In the genomic region with DNA sequence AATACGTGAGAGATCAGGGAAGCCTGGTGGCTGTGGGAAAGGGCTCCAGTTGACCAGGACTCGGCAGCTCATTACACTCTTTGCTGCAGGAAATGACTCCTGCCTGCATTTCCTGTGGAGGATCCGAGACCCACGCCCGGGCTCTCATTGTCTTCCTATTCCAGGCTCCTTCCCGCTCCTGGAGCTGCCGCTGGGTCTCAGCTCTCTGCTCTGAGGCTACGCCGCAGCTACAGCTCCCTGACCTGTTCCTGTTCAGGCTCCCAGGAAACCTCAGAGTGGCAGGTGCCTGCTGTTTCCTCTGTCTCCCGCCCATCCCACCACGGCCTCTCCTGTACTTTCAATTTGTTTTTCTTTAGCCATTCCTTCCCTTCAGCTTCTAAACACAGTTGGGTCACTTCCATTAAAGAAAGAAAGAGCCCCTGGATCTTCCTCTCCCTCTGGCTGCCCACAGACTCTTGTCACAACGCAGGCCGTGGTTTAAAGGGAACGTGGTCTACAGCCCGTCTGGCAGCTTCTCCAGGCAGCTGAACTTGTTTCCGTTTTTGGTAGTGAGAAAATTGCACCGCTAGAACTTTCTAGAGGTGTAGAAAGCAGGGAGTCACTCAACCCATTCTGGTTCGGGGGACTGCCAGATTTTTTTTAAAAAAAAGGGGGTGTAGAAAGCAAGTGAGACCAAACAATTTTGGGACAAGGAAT, we compare ENCODE assay signal across 8 cellular contexts.
DNase-seq lines count a peak whose midpoint lies in the region; ATAC-seq, FAIRE-seq and TF ChIP-seq lines count a peak whose summit lies in the region.

No MANE protein-coding gene starts in this region.

- peak overlapping the region; percentile 81 for H3K4me3 Mint-ChIP-seq in activated CD4-positive, alpha-beta memory T cell treated with anti-CD3 and anti-CD28 coated beads, Interleukin-2, amount 10 ng/mL, durations not matched to agents 7 days and 5 days

- TF ChIP-seq RAD21 in A549 (conservative IDR thresholded peaks at IDR 0.05 in 1 of 2, IDR thresholded peaks at IDR 0.05 in 1 of 2), result no peak

- H3K27ac ChIP-seq in A549, result peak overlapping the region; percentile 61 to 82; a peak in 4 of 6 replicates
- H3K27ac ChIP-seq in vagina, result no peak overlapping the region

- WGBS in A549 (ENCODE audit: missing lambda C conversion rate), result 93% methylated on average over 18 of the region's 18 CpGs

- no peak for TF ChIP-seq EP300 in A549 (IDR thresholded peaks at IDR 0.05)

- no peak for DNase-seq in A549 (ENCODE audit: low read depth in 1 of 2, low spot score in 1 of 2)
- no peak for DNase-seq in activated CD4-positive, alpha-beta memory T cell treated with anti-CD3 and anti-CD28 coated beads, Interleukin-2, amount 10 ng/mL, durations not matched to agents 7 days and 5 days
- no peak for DNase-seq in left lobe of liver (ENCODE audit: low spot score)
- no peak for DNase-seq in vagina (ENCODE audit: extremely low spot score in 2 of 2)
- DNase-seq in NCI-H1930 (lab: John Stamatoyannopoulos, UW), result no peak
- DNase-seq in stimulated activated CD8-positive, alpha-beta memory T cell treated with anti-CD3 and anti-CD28 coated beads, Interleukin-4, amount 100 ng/mL, for 48 hours, result no peak

- intact Hi-C loops in vagina (cut with DNase I), result no loop called here

- no peak for FAIRE-seq in A549 (lab: Jason Lieb, UNC)

- no peaks in the 10 kb centered on the region for H3K9me3 Mint-ChIP-seq in activated CD4-positive, alpha-beta memory T cell treated with anti-CD3 and anti-CD28 coated beads, Interleukin-2, amount 10 ng/mL, durations not matched to agents 7 days and 5 days

- TF ChIP-seq CTCF in A549 (IDR thresholded peaks at IDR 0.05) (no peak), vagina (IDR thresholded peaks at IDR 0.05) (no peak)

- CTCF ChIA-PET in A549 (lab: Yijun Ruan, JAX), result interaction anchor here (0.9 to 2.3 kb wide), 7 partner anchors 11 to 348 kb away, joined by 3 to 14 read pairs (median 5); partner anchors contain the start of gene SLC38A9
- CTCF ChIA-PET in activated CD4-positive, alpha-beta memory T cell treated with anti-CD3 and anti-CD28 coated beads, Interleukin-2, amount 10 ng/mL, durations not matched to agents 7 days and 5 days (lab: Charles Lee), result interaction anchor here (0.6 to 1.4 kb wide), 3 partner anchors 9 to 1074 kb away, joined by 4 to 7 read pairs (median 6); no protein-coding TSS in a partner anchor

- peak overlapping the region; percentile 65 for H3K27ac Mint-ChIP-seq in activated CD4-positive, alpha-beta memory T cell treated with anti-CD3 and anti-CD28 coated beads, Interleukin-2, amount 10 ng/mL, durations not matched to agents 7 days and 5 days

- no peaks in the 10 kb centered on the region for H3K27me3 ChIP-seq in vagina

- H3K4me1 ChIP-seq in A549, result peaks cover 25% of the 10 kb centered on the region
- no peaks in the 10 kb centered on the region for H3K4me1 ChIP-seq in vagina

- H3K4me2 ChIP-seq in A549, result no peak overlapping the region

- no peaks in the 10 kb centered on the region for H3K9me3 ChIP-seq in A549
- no peaks in the 10 kb centered on the region for H3K9me3 ChIP-seq in vagina

- no peaks in the 10 kb centered on the region for H3K27me3 Mint-ChIP-seq in activated CD4-positive, alpha-beta memory T cell treated with anti-CD3 and anti-CD28 coated beads, Interleukin-2, amount 10 ng/mL, durations not matched to agents 7 days and 5 days

- ATAC-seq in A549 (no peak), GM18502 (IDR thresholded peaks at IDR 0.05; ENCODE audit: poor library complexity, unreplicated experiment) (peak; percentile 50), left lobe of liver (peak; percentile 42), GM18873 (IDR thresholded peaks at IDR 0.05; ENCODE audit: low FRiP score, unreplicated experiment) (no peak)

- H3K36me3 ChIP-seq in vagina, result no peaks in the 10 kb centered on the region

- peaks cover 31% of the 10 kb centered on the region for H3K4me1 Mint-ChIP-seq in activated CD4-positive, alpha-beta memory T cell treated with anti-CD3 and anti-CD28 coated beads, Interleukin-2, amount 10 ng/mL, durations not matched to agents 7 days and 5 days

- no peak for TF ChIP-seq POLR2A in A549 (IDR thresholded peaks at IDR 0.05; ENCODE audit: low read length)
- no peak for TF ChIP-seq POLR2A in vagina (IDR thresholded peaks at IDR 0.05)

- H3K4me3 ChIP-seq in A549 (no peak overlapping the region), vagina (peak overlapping the region; percentile 10 to 32)

- POLR2A ChIA-PET in A549 (lab: Yijun Ruan, JAX), result no interaction called here
- POLR2A ChIA-PET in activated CD4-positive, alpha-beta memory T cell treated with anti-CD3 and anti-CD28 coated beads, Interleukin-2, amount 10 ng/mL, durations not matched to agents 7 days and 5 days (lab: Charles Lee), result interaction anchor here (2.3 to 4.0 kb wide), 2 partner anchors 12 to 20 kb away, joined by 7 to 15 read pairs; no protein-coding TSS in a partner anchor

- H3K36me3 Mint-ChIP-seq in activated CD4-positive, alpha-beta memory T cell treated with anti-CD3 and anti-CD28 coated beads, Interleukin-2, amount 10 ng/mL, durations not matched to agents 7 days and 5 days (ENCODE audit: low read depth), result no peaks in the 10 kb centered on the region

TF ChIP-seq in A549, 52 proteins besides CTCF, POLR2A, EP300 and RAD21:
- TF ChIP-seq NPAS2 (CRISPR knock-in tag; IDR thresholded peaks at IDR 0.05; ENCODE audit: borderline replicate concordance), result no peak
- no peak for TF ChIP-seq FOSB (CRISPR knock-in tag; IDR thresholded peaks at IDR 0.05)
- TF ChIP-seq JUN (IDR thresholded peaks at IDR 0.05), result no peak
- no peak for TF ChIP-seq HOXA7 (CRISPR knock-in tag; IDR thresholded peaks at IDR 0.05)

Comparison
In these comparisons a context has a peak if more than half of its experiments do, and no peak if none do; other contexts are left out.
1. ATAC-seq: peak in GM18502 (single experiment) and left lobe of liver (single experiment); none in A549 (0 of 2) and GM18873 (single experiment).